9 cellular contexts compared by ENCODE assay signal in genomic region chr10:124614003-124614659, GRCh38.
DNase-seq lines count a peak whose midpoint lies in the region; ATAC-seq lines count a peak whose summit lies in the region.
"Had no signal": no experiment of that assay in that cellular context is flagged by ENCODE, and none has a peak within 500 bp of the region (broad histone marks: within the 10 kb centered on the region; RNA-seq: fewer than 3 reads in every experiment).

No MANE protein-coding gene starts in this region.

- ATAC-seq in GM19351 (IDR thresholded peaks at IDR 0.05; ENCODE audit: unreplicated experiment) = peak; percentile 67
- peak; percentile 50 for ATAC-seq in HG03045 (IDR thresholded peaks at IDR 0.05; ENCODE audit: unreplicated experiment)
- ATAC-seq in stimulated activated effector memory CD8-positive, alpha-beta T cell treated with anti-CD3 and anti-CD28 coated beads, Interleukin-12 subunit alpha, Interleukin-12 subunit beta, amount 100 ng/mL, for 72 hours = peak; percentile 51
- no peak for ATAC-seq in left lobe of liver

- peaks cover 16% of the 10 kb centered on the region for H3K36me3 Mint-ChIP-seq in activated T-helper 2 cell treated with anti-CD3 and anti-CD28 coated beads, Interferon-gamma antibody, Interleukin-2, Interleukin-4, amounts not matched to agents 10 μg/mL and 5 μg/mL and 100 μg/mL, durations not matched to agents 14 hours and 24 hours and 36 hours (ENCODE audit: low read depth)
- H3K36me3 Mint-ChIP-seq in stimulated activated effector memory CD8-positive, alpha-beta T cell treated with anti-CD3 and anti-CD28 coated beads, Interleukin-12 subunit alpha, Interleukin-12 subunit beta, amount 100 ng/mL, for 72 hours = peaks cover 47% of the 10 kb centered on the region

- H3K27me3 Mint-ChIP-seq in activated T-helper 2 cell treated with anti-CD3 and anti-CD28 coated beads, Interferon-gamma antibody, Interleukin-2, Interleukin-4, amounts not matched to agents 10 μg/mL and 5 μg/mL and 100 μg/mL, durations not matched to agents 14 hours and 24 hours and 36 hours (ENCODE audit: low read depth) = peaks cover 14% of the 10 kb centered on the region

- DNase-seq in activated T-helper 2 cell treated with anti-CD3 and anti-CD28 coated beads, Interferon-gamma antibody, Interleukin-2, Interleukin-4, amounts not matched to agents 10 μg/mL and 5 μg/mL and 100 μg/mL, durations not matched to agents 14 hours and 24 hours and 36 hours (ENCODE audit: low spot score) = peak; percentile 43
- DNase-seq in stimulated activated effector memory CD8-positive, alpha-beta T cell treated with anti-CD3 and anti-CD28 coated beads, Interleukin-12 subunit alpha, Interleukin-12 subunit beta, amount 100 ng/mL, for 72 hours (ENCODE audit: low spot score in 2 of 2) = peak; percentile 40 to 79
- DNase-seq in kidney glomerular epithelial cell (lab: John Stamatoyannopoulos, UW) (no peak), NOMO-1 treated with dmso at 0.1 percent for 144 hours (lab: John Stamatoyannopoulos, UW; ENCODE audit: unreplicated experiment) (no peak), left lobe of liver (ENCODE audit: low spot score) (no peak)
- DNase-seq: SJCRH30 had no signal

- intact Hi-C loops in activated T-helper 2 cell treated with anti-CD3 and anti-CD28 coated beads, Interferon-gamma antibody, Interleukin-2, Interleukin-4, amounts not matched to agents 10 μg/mL and 5 μg/mL and 100 μg/mL, durations not matched to agents 14 hours and 24 hours and 36 hours (cut with micrococcal nuclease) = loop anchor here (1.0 kb wide), 2 partner anchors 13 to 75 kb away; no protein-coding TSS in a partner anchor

- H3K9me3 Mint-ChIP-seq in activated T-helper 2 cell treated with anti-CD3 and anti-CD28 coated beads, Interferon-gamma antibody, Interleukin-2, Interleukin-4, amounts not matched to agents 10 μg/mL and 5 μg/mL and 100 μg/mL, durations not matched to agents 14 hours and 24 hours and 36 hours = no peaks in the 10 kb centered on the region
- no peaks in the 10 kb centered on the region for H3K9me3 Mint-ChIP-seq in stimulated activated effector memory CD8-positive, alpha-beta T cell treated with anti-CD3 and anti-CD28 coated beads, Interleukin-12 subunit alpha, Interleukin-12 subunit beta, amount 100 ng/mL, for 72 hours
- H3K9me3 Mint-ChIP-seq: neural crest cell had no signal

- no peak overlapping the region for H3K4me3 Mint-ChIP-seq in activated T-helper 2 cell treated with anti-CD3 and anti-CD28 coated beads, Interferon-gamma antibody, Interleukin-2, Interleukin-4, amounts not matched to agents 10 μg/mL and 5 μg/mL and 100 μg/mL, durations not matched to agents 14 hours and 24 hours and 36 hours (ENCODE audit: low read depth)
- H3K4me3 Mint-ChIP-seq in stimulated activated effector memory CD8-positive, alpha-beta T cell treated with anti-CD3 and anti-CD28 coated beads, Interleukin-12 subunit alpha, Interleukin-12 subunit beta, amount 100 ng/mL, for 72 hours = peak overlapping the region; percentile 62
- H3K4me3 Mint-ChIP-seq: neural crest cell had no signal

- H3K27ac Mint-ChIP-seq in activated T-helper 2 cell treated with anti-CD3 and anti-CD28 coated beads, Interferon-gamma antibody, Interleukin-2, Interleukin-4, amounts not matched to agents 10 μg/mL and 5 μg/mL and 100 μg/mL, durations not matched to agents 14 hours and 24 hours and 36 hours = no peak overlapping the region
- H3K27ac Mint-ChIP-seq in stimulated activated effector memory CD8-positive, alpha-beta T cell treated with anti-CD3 and anti-CD28 coated beads, Interleukin-12 subunit alpha, Interleukin-12 subunit beta, amount 100 ng/mL, for 72 hours = peak overlapping the region; percentile 92

- peaks cover 23% of the 10 kb centered on the region for H3K4me1 Mint-ChIP-seq in activated T-helper 2 cell treated with anti-CD3 and anti-CD28 coated beads, Interferon-gamma antibody, Interleukin-2, Interleukin-4, amounts not matched to agents 10 μg/mL and 5 μg/mL and 100 μg/mL, durations not matched to agents 14 hours and 24 hours and 36 hours (ENCODE audit: low read depth)
- peaks cover 84% of the 10 kb centered on the region for H3K4me1 Mint-ChIP-seq in stimulated activated effector memory CD8-positive, alpha-beta T cell treated with anti-CD3 and anti-CD28 coated beads, Interleukin-12 subunit alpha, Interleukin-12 subunit beta, amount 100 ng/mL, for 72 hours

Comparison
In these comparisons a context has a peak if more than half of its experiments do, and no peak if none do; other contexts are left out.
1. DNase-seq: peak in activated T-helper 2 cell treated with anti-CD3 and anti-CD28 coated beads, Interferon-gamma antibody, Interleukin-2, Interleukin-4, amounts not matched to agents 10 μg/mL and 5 μg/mL and 100 μg/mL, durations not matched to agents 14 hours and 24 hours and 36 hours (single experiment) and stimulated activated effector memory CD8-positive, alpha-beta T cell treated with anti-CD3 and anti-CD28 coated beads, Interleukin-12 subunit alpha, Interleukin-12 subunit beta, amount 100 ng/mL, for 72 hours (2 of 2); none in kidney glomerular epithelial cell (single experiment), NOMO-1 treated with dmso at 0.1 percent for 144 hours (single experiment) and left lobe of liver (single experiment).